2 cellular contexts compared by ENCODE assay signal in genomic region chr1:54591127-54591756, GRCh38.
TF ChIP-seq lines count a peak whose summit lies in the region.

No MANE protein-coding gene starts in this region.

TF ChIP-seq in K562, 482 proteins besides CTCF, POLR2A, EP300 and RAD21:
- TF ChIP-seq MCM7 (IDR thresholded peaks at IDR 0.05), result no peak
- no peak for TF ChIP-seq ZNF274 (IDR thresholded peaks at IDR 0.05; ENCODE audit: borderline replicate concordance, low read depth, low read length)
- TF ChIP-seq KAT8 (IDR thresholded peaks at IDR 0.05; ENCODE audit: low read depth), result no peak
- TF ChIP-seq, protein P1, sequence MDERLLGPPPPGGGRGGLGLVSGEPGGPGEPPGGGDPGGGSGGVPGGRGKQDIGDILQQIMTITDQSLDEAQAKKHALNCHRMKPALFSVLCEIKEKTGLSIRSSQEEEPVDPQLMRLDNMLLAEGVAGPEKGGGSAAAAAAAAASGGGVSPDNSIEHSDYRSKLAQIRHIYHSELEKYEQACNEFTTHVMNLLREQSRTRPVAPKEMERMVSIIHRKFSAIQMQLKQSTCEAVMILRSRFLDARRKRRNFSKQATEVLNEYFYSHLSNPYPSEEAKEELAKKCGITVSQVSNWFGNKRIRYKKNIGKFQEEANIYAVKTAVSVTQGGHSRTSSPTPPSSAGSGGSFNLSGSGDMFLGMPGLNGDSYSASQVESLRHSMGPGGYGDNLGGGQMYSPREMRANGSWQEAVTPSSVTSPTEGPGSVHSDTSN (CRISPR knock-in tag; IDR thresholded peaks at IDR 0.05; ENCODE audit: low read depth), result no peak
- TF ChIP-seq, protein P1 (tag; conservative IDR thresholded peaks at IDR 0.05; ENCODE audit: low read depth), result 0 out of 2 replicates have a peak, but pooled peaks have one; percentile 37
- TF ChIP-seq BRD9 (IDR thresholded peaks at IDR 0.05; ENCODE audit: low read depth, partially characterized antibody), result peak; percentile 93
- no peak for TF ChIP-seq NR2C1 (IDR thresholded peaks at IDR 0.05)
- no peak for TF ChIP-seq NR2C1 (tag; IDR thresholded peaks at IDR 0.05)
- TF ChIP-seq ZFP91 (CRISPR knock-in tag; IDR thresholded peaks at IDR 0.05), result no peak
- TF ChIP-seq ZNF197 (CRISPR knock-in tag; IDR thresholded peaks at IDR 0.05; ENCODE audit: low read depth), result no peak
- TF ChIP-seq BCOR (IDR thresholded peaks at IDR 0.05), result peak; percentile 67
- TF ChIP-seq YBX1 (IDR thresholded peaks at IDR 0.05), result no peak
- TF ChIP-seq TGIF2 (CRISPR knock-in tag; IDR thresholded peaks at IDR 0.05), result no peak
- TF ChIP-seq CLOCK (CRISPR knock-in tag; IDR thresholded peaks at IDR 0.05; ENCODE audit: borderline replicate concordance), result no peak
- TF ChIP-seq RBM25 (IDR thresholded peaks at IDR 0.05; ENCODE audit: low read depth, low read length, severe bottlenecking), result peak; percentile 67
- TF ChIP-seq ZNF717 (CRISPR knock-in tag; IDR thresholded peaks at IDR 0.05), result no peak
- TF ChIP-seq CHCHD3 (CRISPR knock-in tag; IDR thresholded peaks at IDR 0.05), result no peak
- TF ChIP-seq SMARCA5 (IDR thresholded peaks at IDR 0.05), result peak; percentile 44; the same call in 1 of the 2 replicates
- TF ChIP-seq NFIX (CRISPR knock-in tag; IDR thresholded peaks at IDR 0.05; ENCODE audit: low read depth), result no peak
- peak; percentile 72 for TF ChIP-seq ZFP36 (IDR thresholded peaks at IDR 0.05; ENCODE audit: low read depth, low read length, partially characterized antibody)
- no peak for TF ChIP-seq RBM15 (IDR thresholded peaks at IDR 0.05; ENCODE audit: insufficient read depth, low read length)

TF ChIP-seq in HepG2, 621 proteins besides CTCF, POLR2A, EP300 and RAD21:
- TF ChIP-seq HOXA9 (CRISPR knock-in tag; IDR thresholded peaks at IDR 0.05; ENCODE audit: borderline replicate concordance), result no peak
- peak; percentile 34; the same call in 1 of the 2 replicates for TF ChIP-seq ZMYM3 (CRISPR knock-in tag; IDR thresholded peaks at IDR 0.05)
- no peak for TF ChIP-seq ZNF83 (CRISPR knock-in tag; IDR thresholded peaks at IDR 0.05; ENCODE audit: borderline replicate concordance)
- no peak for TF ChIP-seq ZKSCAN1 (IDR thresholded peaks at IDR 0.05; ENCODE audit: low read length)
- TF ChIP-seq MAF1 (CRISPR knock-in tag; IDR thresholded peaks at IDR 0.05; ENCODE audit: borderline replicate concordance), result no peak
- TF ChIP-seq ZNF891 (CRISPR knock-in tag; IDR thresholded peaks at IDR 0.05), result no peak
- TF ChIP-seq ZNF773 (CRISPR knock-in tag; IDR thresholded peaks at IDR 0.05; ENCODE audit: borderline replicate concordance), result no peak
- TF ChIP-seq ZNF768 (CRISPR knock-in tag; IDR thresholded peaks at IDR 0.05), result peak; percentile 96
- TF ChIP-seq ZNF740 (CRISPR knock-in tag; IDR thresholded peaks at IDR 0.05), result no peak
TF ChIP-seq in HepG2: peak in this region for 2.
